Comparison of ENCODE assay signal across 15 cellular contexts in the genomic region with DNA sequence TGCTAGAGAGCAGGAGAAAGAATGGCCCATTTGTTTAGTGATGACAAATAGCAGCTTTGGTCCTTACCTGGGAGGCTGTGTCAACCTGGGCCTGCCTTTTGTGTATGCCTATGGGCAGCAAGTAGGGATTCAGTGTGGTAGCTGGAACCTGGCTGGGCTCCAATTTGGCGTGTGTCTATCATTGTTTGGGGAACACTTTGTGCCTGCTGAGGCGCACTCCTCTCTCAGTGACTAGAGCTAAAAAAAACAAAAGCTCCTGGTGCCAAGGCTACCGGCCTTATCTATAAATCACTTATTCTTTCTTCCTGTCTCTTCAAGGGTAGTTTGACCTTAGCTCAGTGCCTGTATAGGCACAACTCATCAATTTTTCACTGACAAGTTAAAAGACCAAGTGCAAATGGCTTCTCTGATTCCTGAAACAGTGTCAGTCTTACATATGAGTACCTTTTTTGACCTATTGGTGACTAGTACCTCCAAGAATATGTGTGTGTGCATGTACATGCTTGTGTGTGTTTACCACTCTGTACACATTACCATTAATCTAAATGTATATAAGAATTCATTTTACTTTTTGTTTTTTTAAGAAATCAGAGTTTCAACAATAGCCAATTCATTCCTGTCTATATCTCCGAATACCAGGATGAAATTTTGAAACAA. TPM values are rescaled to one million over a fixed set of nuclear protein-coding genes. Genes with fewer than 3 reads are reported as not detected.
DNase-seq lines count a peak whose midpoint lies in the region; ATAC-seq and TF ChIP-seq lines count a peak whose summit lies in the region.
"Had no signal": no experiment of that assay in that cellular context is flagged by ENCODE, and none has a peak within 500 bp of the region (broad histone marks: within the 10 kb centered on the region; RNA-seq: fewer than 3 reads in every experiment).

No MANE protein-coding gene starts in this region.

- H3K36me3 ChIP-seq in ACC112 (ENCODE audit: insufficient read depth, low read length) (no peaks in the 10 kb centered on the region), lower lobe of right lung (no peaks in the 10 kb centered on the region)
- H3K36me3 ChIP-seq: sigmoid colon had no signal

- peaks cover 12% of the 10 kb centered on the region for H3K4me1 ChIP-seq in ACC112 (ENCODE audit: control insufficient read depth, insufficient read depth, low read length, unreplicated experiment)
- H3K4me1 ChIP-seq in lower lobe of right lung = no peaks in the 10 kb centered on the region
- H3K4me1 ChIP-seq: sigmoid colon had no signal

- TF ChIP-seq CTCF in lower lobe of right lung (IDR thresholded peaks at IDR 0.05) = no peak

- H3K79me2 ChIP-seq in ACC112 (ENCODE audit: control insufficient read depth, insufficient read depth, low read length, unreplicated experiment) = no peaks in the 10 kb centered on the region

- peak; percentile 71 to 94 for DNase-seq in NCI-H2081 (lab: John Stamatoyannopoulos, UW)
- no peak for DNase-seq in epithelial cell of prostate (ENCODE audit: low read depth, low spot score)
- DNase-seq in lower lobe of right lung = peak; percentile 69
- no peak for DNase-seq in retina
- DNase-seq in activated naive CD4-positive, alpha-beta T cell (lab: John Stamatoyannopoulos, UW) = no peak
- no peak for DNase-seq in sciatic nerve (ENCODE audit: low spot score)
- DNase-seq in NCI-H2196 (lab: John Stamatoyannopoulos, UW; ENCODE audit: unreplicated experiment) = no peak
- DNase-seq: activated naive CD8-positive, alpha-beta T cell treated with anti-CD3 and anti-CD28 coated beads for 36 hours; EL; sigmoid colon; T-helper 17 cell had no signal

- H3K27me3 ChIP-seq in ACC112 (ENCODE audit: insufficient read depth, low read length) (no peaks in the 10 kb centered on the region), lower lobe of right lung (ENCODE audit: low read depth) (no peaks in the 10 kb centered on the region)
- H3K27me3 ChIP-seq: sigmoid colon had no signal

- intact Hi-C loops in lower lobe of right lung (cut with DNase I) (no loop called here), sciatic nerve (cut with DNase I) (no loop called here)

- H3K9me3 ChIP-seq in lower lobe of right lung = no peaks in the 10 kb centered on the region
- H3K9me3 ChIP-seq: sigmoid colon had no signal

- H3K4me3 ChIP-seq in ACC112 (ENCODE audit: low read depth, low read length) = no peak overlapping the region
- no peak overlapping the region for H3K4me3 ChIP-seq in lower lobe of right lung
- H3K4me3 ChIP-seq: sigmoid colon had no signal

- H3K27ac ChIP-seq in ACC112 (ENCODE audit: low read depth, low read length) (peak overlapping the region; percentile 47), epithelial cell of prostate (peak overlapping the region; percentile 60), lower lobe of right lung (no peak overlapping the region)
- H3K27ac ChIP-seq: HL-60, sigmoid colon had no signal

- H2AFZ ChIP-seq in ACC112 (ENCODE audit: low read length, unreplicated experiment) = peak overlapping the region; percentile 45

- ATAC-seq in lower lobe of right lung = peak; percentile 60 to 88
- ATAC-seq in sciatic nerve = no peak
- ATAC-seq: T-helper 17 cell had no signal

RNA-seq across cellular contexts. Expression of a gene that starts 54.6 kb away (rescaled TPM):
- not detected for total RNA-seq in lower lobe of right lung
- not detected for total RNA-seq in sciatic nerve
- total RNA-seq: activated naive CD8-positive, alpha-beta T cell treated with anti-CD3 and anti-CD28 coated beads for 36 hours; dermis microvascular lymphatic vessel endothelial cell; mononuclear cell; sigmoid colon; T-helper 17 cell had no signal

Comparison
In these comparisons a context has a peak if more than half of its experiments do, and no peak if none do; other contexts are left out.
1. DNase-seq: peak in NCI-H2081 (2 of 2) and lower lobe of right lung (single experiment); none in epithelial cell of prostate (single experiment), retina (single experiment), activated naive CD4-positive, alpha-beta T cell (0 of 4), sciatic nerve (single experiment) and NCI-H2196 (single experiment).